Comparison of ENCODE assay signal across 1 cellular context in the genomic region with DNA sequence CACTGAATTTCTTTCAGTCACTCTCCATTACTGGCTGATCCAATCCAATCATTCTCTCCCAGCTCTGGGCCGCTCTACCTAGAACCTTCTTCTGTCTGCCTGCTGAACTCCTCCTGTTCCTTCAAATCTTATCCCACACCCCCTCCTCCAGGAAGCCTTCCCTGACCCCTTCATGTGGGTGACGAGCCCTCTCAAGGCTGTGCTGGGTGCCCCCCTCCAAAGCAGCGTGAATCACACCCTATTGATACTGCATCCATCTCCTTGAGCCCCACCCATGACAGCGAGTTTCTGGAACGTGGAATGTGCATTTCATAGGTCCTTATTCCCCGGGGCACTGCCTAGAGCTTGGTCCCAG.
TF ChIP-seq lines count a peak whose summit lies in the region.

No MANE protein-coding gene starts in this region.

TF ChIP-seq in K562, 482 proteins besides CTCF, POLR2A, EP300 and RAD21:
- no peak for TF ChIP-seq HMG20A (CRISPR knock-in tag; conservative IDR thresholded peaks at IDR 0.05)
- TF ChIP-seq, protein P1, sequence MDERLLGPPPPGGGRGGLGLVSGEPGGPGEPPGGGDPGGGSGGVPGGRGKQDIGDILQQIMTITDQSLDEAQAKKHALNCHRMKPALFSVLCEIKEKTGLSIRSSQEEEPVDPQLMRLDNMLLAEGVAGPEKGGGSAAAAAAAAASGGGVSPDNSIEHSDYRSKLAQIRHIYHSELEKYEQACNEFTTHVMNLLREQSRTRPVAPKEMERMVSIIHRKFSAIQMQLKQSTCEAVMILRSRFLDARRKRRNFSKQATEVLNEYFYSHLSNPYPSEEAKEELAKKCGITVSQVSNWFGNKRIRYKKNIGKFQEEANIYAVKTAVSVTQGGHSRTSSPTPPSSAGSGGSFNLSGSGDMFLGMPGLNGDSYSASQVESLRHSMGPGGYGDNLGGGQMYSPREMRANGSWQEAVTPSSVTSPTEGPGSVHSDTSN (CRISPR knock-in tag; IDR thresholded peaks at IDR 0.05; ENCODE audit: low read depth) = no peak
- TF ChIP-seq, protein P1 (tag; conservative IDR thresholded peaks at IDR 0.05; ENCODE audit: low read depth) = no peak
- TF ChIP-seq GTF2F1 (IDR thresholded peaks at IDR 0.05; ENCODE audit: low read depth, low read length) = no peak
- TF ChIP-seq ATF1 (CRISPR knock-in tag; IDR thresholded peaks at IDR 0.05) = no peak
- TF ChIP-seq ATF1 (tag; IDR thresholded peaks at IDR 0.05) = peak; percentile 15
- TF ChIP-seq SREBF1 (IDR thresholded peaks at IDR 0.05; ENCODE audit: borderline replicate concordance, low read depth, low read length) = no peak
- no peak for TF ChIP-seq ZNF3 (CRISPR knock-in tag; IDR thresholded peaks at IDR 0.05)
- TF ChIP-seq DNMT1 (IDR thresholded peaks at IDR 0.05) = no peak
- TF ChIP-seq FOXJ2 (tag; IDR thresholded peaks at IDR 0.05) = no peak
- no peak for TF ChIP-seq IFI16 (CRISPR knock-in tag; IDR thresholded peaks at IDR 0.05)
- peak; percentile 80 for TF ChIP-seq ZFP36 (IDR thresholded peaks at IDR 0.05; ENCODE audit: low read depth, low read length, partially characterized antibody)
- no peak for TF ChIP-seq U2AF1 (optimal IDR thresholded peaks at IDR 0.05; ENCODE audit: low read depth, low read length)
- no peak for TF ChIP-seq BRF1 (IDR thresholded peaks at IDR 0.05; ENCODE audit: borderline replicate concordance, extremely low read depth, insufficient read length)
- TF ChIP-seq ZNF408 (CRISPR knock-in tag; IDR thresholded peaks at IDR 0.05; ENCODE audit: low read depth) = no peak
TF ChIP-seq in K562: peak in this region for 2.
